Comparison of ENCODE assay signal across 1 cellular context in genomic region chr20:1171461-1172093, GRCh38.
A peak's percentile ranks its signal among the peaks of the same experiment; 100 is the strongest.
TF ChIP-seq lines count a peak whose summit lies in the region.

No MANE protein-coding gene starts in this region.

TF ChIP-seq in K562, 482 proteins besides CTCF, POLR2A, EP300 and RAD21 (continued from another document):
- no peak for TF ChIP-seq DLX4 (CRISPR knock-in tag; IDR thresholded peaks at IDR 0.05)
- TF ChIP-seq HDAC3 (IDR thresholded peaks at IDR 0.05; ENCODE audit: borderline replicate concordance, partially characterized antibody) = no peak
- TF ChIP-seq GMEB1 (CRISPR knock-in tag; IDR thresholded peaks at IDR 0.05) = no peak
- TF ChIP-seq ZNF551 (CRISPR knock-in tag; IDR thresholded peaks at IDR 0.05) = no peak
- no peak for TF ChIP-seq BRD4 (IDR thresholded peaks at IDR 0.05)
- TF ChIP-seq CBFA2T3 (IDR thresholded peaks at IDR 0.05) = 0 out of 2 replicates have a peak, but pooled peaks have one; percentile 14
- TF ChIP-seq CCAR2 (IDR thresholded peaks at IDR 0.05; ENCODE audit: low read depth, low read length) = no peak
- TF ChIP-seq CHD4 (IDR thresholded peaks at IDR 0.05; ENCODE audit: insufficient read depth, insufficient replicate concordance, low read depth, low read length, poor library complexity, severe bottlenecking) = no peak
- TF ChIP-seq TFE3 (CRISPR knock-in tag; IDR thresholded peaks at IDR 0.05) = no peak
- no peak for TF ChIP-seq NCOA4 (IDR thresholded peaks at IDR 0.05; ENCODE audit: partially characterized antibody)
- no peak for TF ChIP-seq NFIC (IDR thresholded peaks at IDR 0.05)
- no peak for TF ChIP-seq SMAD2 (IDR thresholded peaks at IDR 0.05; ENCODE audit: low read depth, low read length)
- no peak for TF ChIP-seq ELF4 (CRISPR knock-in tag; IDR thresholded peaks at IDR 0.05)
- no peak for TF ChIP-seq NR2C1 (IDR thresholded peaks at IDR 0.05)
- TF ChIP-seq NR2C1 (tag; IDR thresholded peaks at IDR 0.05) = no peak
- TF ChIP-seq ESRRB (CRISPR knock-in tag; IDR thresholded peaks at IDR 0.05; ENCODE audit: borderline replicate concordance) = no peak
- TF ChIP-seq ZNF212 (CRISPR knock-in tag; IDR thresholded peaks at IDR 0.05) = no peak
- TF ChIP-seq KDM1A (IDR thresholded peaks at IDR 0.05) = no peak
- no peak for TF ChIP-seq ATF4 (CRISPR knock-in tag; IDR thresholded peaks at IDR 0.05)
- no peak for TF ChIP-seq TAL1 (IDR thresholded peaks at IDR 0.05)
- TF ChIP-seq NFYB (IDR thresholded peaks at IDR 0.05; ENCODE audit: extremely low read depth, insufficient read length) = no peak
- no peak for TF ChIP-seq JUND (IDR thresholded peaks at IDR 0.05; ENCODE audit: borderline replicate concordance, low read depth, low read length)
- no peak for TF ChIP-seq JUND (tag; IDR thresholded peaks at IDR 0.05; ENCODE audit: borderline replicate concordance, low read depth, low read length)
- no peak for TF ChIP-seq PCBP1 (IDR thresholded peaks at IDR 0.05; ENCODE audit: low read depth, low read length, poor library complexity, severe bottlenecking)
- TF ChIP-seq TCF7 (IDR thresholded peaks at IDR 0.05; ENCODE audit: borderline replicate concordance) = no peak
- TF ChIP-seq EHMT2 (IDR thresholded peaks at IDR 0.05) = peak; percentile 97
- no peak for TF ChIP-seq ZNF76 (CRISPR knock-in tag; IDR thresholded peaks at IDR 0.05; ENCODE audit: borderline replicate concordance)
- no peak for TF ChIP-seq ZNF324 (CRISPR knock-in tag; IDR thresholded peaks at IDR 0.05)
- TF ChIP-seq HCFC1 (IDR thresholded peaks at IDR 0.05; ENCODE audit: low read depth, low read length) = no peak
- peak; percentile 96 for TF ChIP-seq REST (CRISPR knock-in tag; IDR thresholded peaks at IDR 0.05; ENCODE audit: low read depth)
- TF ChIP-seq RNF2 (IDR thresholded peaks at IDR 0.05) = no peak
- no peak for TF ChIP-seq POLR2H (tag; IDR thresholded peaks at IDR 0.05; ENCODE audit: low read depth)
- TF ChIP-seq SIN3A (IDR thresholded peaks at IDR 0.05; ENCODE audit: borderline replicate concordance in 2 of 2, control insufficient read depth in 1 of 2, low read depth in 2 of 2, low read length in 2 of 2) = peak in 1 of 2 experiments; percentile 55; a peak in 1 of 4 replicates
- TF ChIP-seq POLR2B (IDR thresholded peaks at IDR 0.05; ENCODE audit: low read depth, partially characterized antibody) = no peak
- peak; percentile 94 for TF ChIP-seq MIER1 (IDR thresholded peaks at IDR 0.05; ENCODE audit: low read depth)
- TF ChIP-seq BCL6 (CRISPR knock-in tag; IDR thresholded peaks at IDR 0.05) = no peak
- TF ChIP-seq E2F1 (CRISPR knock-in tag; IDR thresholded peaks at IDR 0.05) = no peak
- no peak for TF ChIP-seq RFX5 (IDR thresholded peaks at IDR 0.05; ENCODE audit: low read depth, low read length)
- TF ChIP-seq ARID3A (IDR thresholded peaks at IDR 0.05; ENCODE audit: borderline replicate concordance, low read depth, low read length) = no peak
- 0 out of 2 replicates have a peak, but pooled peaks have one; percentile 26 for TF ChIP-seq ZNF263 (CRISPR knock-in tag; IDR thresholded peaks at IDR 0.05; ENCODE audit: borderline replicate concordance)
- TF ChIP-seq TEAD2 (tag; IDR thresholded peaks at IDR 0.05) = no peak
- TF ChIP-seq BACH1 (tag; IDR thresholded peaks at IDR 0.05) = no peak
- TF ChIP-seq ZFP91 (CRISPR knock-in tag; IDR thresholded peaks at IDR 0.05) = no peak
- TF ChIP-seq MYC (IDR thresholded peaks at IDR 0.05; ENCODE audit: low read depth, low read length) = no peak
- no peak for TF ChIP-seq MYC (CRISPR knock-in tag; IDR thresholded peaks at IDR 0.05; ENCODE audit: borderline replicate concordance, low read depth)
- no peak for TF ChIP-seq ZZZ3 (IDR thresholded peaks at IDR 0.05)
- TF ChIP-seq ZNF639 (CRISPR knock-in tag; conservative IDR thresholded peaks at IDR 0.05 in 1 of 2, IDR thresholded peaks at IDR 0.05 in 1 of 2) = no peak
- TF ChIP-seq TCF3 (CRISPR knock-in tag; IDR thresholded peaks at IDR 0.05) = 0 out of 2 replicates have a peak, but pooled peaks have one; percentile 16
- no peak for TF ChIP-seq HDAC1 (IDR thresholded peaks at IDR 0.05)
- no peak for TF ChIP-seq PML (IDR thresholded peaks at IDR 0.05; ENCODE audit: low read length)
- no peak for TF ChIP-seq ZNF347 (CRISPR knock-in tag; IDR thresholded peaks at IDR 0.05; ENCODE audit: low read depth)
- TF ChIP-seq ZNF699 (CRISPR knock-in tag; IDR thresholded peaks at IDR 0.05; ENCODE audit: insufficient replicate concordance) = no peak
- TF ChIP-seq GTF2A2 (tag; IDR thresholded peaks at IDR 0.05) = no peak
- no peak for TF ChIP-seq MAFK (IDR thresholded peaks at IDR 0.05; ENCODE audit: low read length)
